17 cellular contexts compared by ENCODE assay signal in the genomic region with DNA sequence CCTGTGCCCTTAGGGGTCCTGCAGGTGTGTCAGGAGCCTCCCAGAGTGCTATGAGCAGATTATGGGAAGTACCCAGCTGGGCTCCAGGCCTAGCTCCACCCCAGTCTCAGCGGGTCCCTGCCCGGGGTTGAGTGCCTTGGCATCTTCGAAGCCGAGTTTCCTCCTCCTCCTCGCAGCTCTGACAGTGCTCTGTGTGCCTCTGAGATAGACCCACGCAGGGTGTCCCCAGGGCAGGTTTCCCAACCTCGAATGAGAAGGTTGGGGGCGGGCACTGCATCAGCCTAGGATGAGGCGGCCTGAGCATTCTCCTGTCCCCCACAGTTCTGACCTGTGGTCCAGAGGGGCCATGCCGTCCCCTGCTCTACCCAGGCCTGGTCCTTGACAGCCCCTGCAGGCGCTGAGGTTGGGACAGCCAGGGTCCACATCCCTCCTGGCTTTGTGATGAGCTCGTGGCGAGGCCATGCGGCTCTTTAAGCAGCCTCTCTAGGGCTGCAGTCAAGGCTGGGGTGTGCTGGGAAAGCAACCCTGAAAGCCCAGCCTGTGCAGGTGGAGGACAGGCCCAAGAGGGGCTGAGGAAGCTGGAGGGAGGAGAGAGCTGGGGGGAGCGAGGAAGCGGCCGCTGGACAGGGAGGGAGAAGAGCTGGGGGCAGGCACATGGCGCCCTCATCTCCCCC. TPM values are rescaled to one million over a fixed set of nuclear protein-coding genes. Genes with fewer than 3 reads are reported as not detected.
"Had no signal": no experiment of that assay in that cellular context is flagged by ENCODE, and none has a peak within 500 bp of the region (broad histone marks: within the 10 kb centered on the region; RNA-seq: fewer than 3 reads in every experiment).

No MANE protein-coding gene starts in this region.

- H3K9me3 ChIP-seq: body of pancreas, ovary, tibial nerve had no signal

- ATAC-seq: activated CD8-positive, alpha-beta memory T cell treated with anti-CD3 and anti-CD28 coated beads, Interleukin-2, amount 10 ng/mL, durations not matched to agents 7 days and 5 days; body of pancreas; left colon; SK-N-SH treated with all-trans-retinoic acid at 6 μM for 48 hours; stimulated activated effector memory CD8-positive, alpha-beta T cell treated with anti-CD3 and anti-CD28 coated beads, Interleukin-12 subunit alpha, Interleukin-12 subunit beta, amount 100 ng/mL, for 72 hours had no signal

- H3K4me3 ChIP-seq: body of pancreas, ovary, tibial nerve had no signal

- H3K27ac Mint-ChIP-seq: activated CD8-positive, alpha-beta memory T cell treated with anti-CD3 and anti-CD28 coated beads, Interleukin-2, amount 10 ng/mL, durations not matched to agents 7 days and 5 days; activated naive CD4-positive, alpha-beta T cell treated with anti-CD3 and anti-CD28 coated beads, Interleukin-2, amount 50 U/mL, for 24 hours; activated T-cell treated with anti-CD3 and anti-CD28 coated beads, Interleukin-2, amount 50 U/mL, for 24 hours; nephron; stimulated activated effector memory CD8-positive, alpha-beta T cell treated with anti-CD3 and anti-CD28 coated beads, Interleukin-12 subunit alpha, Interleukin-12 subunit beta, amount 100 ng/mL, for 72 hours; T-helper 1 cell treated with Interleukin-12 subunit alpha and Interleukin-12 subunit beta and Interleukin-4 antibody, amounts not matched to agents 30 μg/mL and 1 μg/mL, for 36 hours had no signal

- DNase-seq: activated CD4-positive, alpha-beta T cell treated with anti-CD3 and anti-CD28 coated beads, Interleukin-2, amount 50 U/mL, for 4 hours; activated CD8-positive, alpha-beta memory T cell treated with anti-CD3 and anti-CD28 coated beads, Interleukin-2, amount 10 ng/mL, durations not matched to agents 7 days and 5 days; activated effector memory CD4-positive, alpha-beta T cell treated with Interleukin-2 at 50 U/mL for 16 hours; activated T-cell treated with anti-CD3 and anti-CD28 coated beads, Interleukin-2, amount 50 U/mL, for 24 hours; body of pancreas; left colon; ovary; small intestine had no signal

- H3K4me1 Mint-ChIP-seq: activated CD8-positive, alpha-beta memory T cell treated with anti-CD3 and anti-CD28 coated beads, Interleukin-2, amount 10 ng/mL, durations not matched to agents 7 days and 5 days; activated naive CD4-positive, alpha-beta T cell treated with anti-CD3 and anti-CD28 coated beads, Interleukin-2, amount 50 U/mL, for 24 hours; central memory CD8-positive, alpha-beta T cell; nephron; stimulated activated effector memory CD8-positive, alpha-beta T cell treated with anti-CD3 and anti-CD28 coated beads, Interleukin-12 subunit alpha, Interleukin-12 subunit beta, amount 100 ng/mL, for 72 hours had no signal

- H3K36me3 ChIP-seq: ovary had no signal

- H3K27me3 ChIP-seq: body of pancreas, ovary, tibial nerve had no signal

- H3K27ac ChIP-seq: body of pancreas, ovary, tibial nerve had no signal

- H3K4me1 ChIP-seq: body of pancreas, tibial nerve had no signal

- H3K9me3 Mint-ChIP-seq: activated naive CD4-positive, alpha-beta T cell treated with anti-CD3 and anti-CD28 coated beads, Interleukin-2, amount 50 U/mL, for 24 hours; activated T-cell treated with anti-CD3 and anti-CD28 coated beads, Interleukin-2, amount 50 U/mL, for 24 hours; central memory CD8-positive, alpha-beta T cell; nephron; stimulated activated effector memory CD8-positive, alpha-beta T cell treated with anti-CD3 and anti-CD28 coated beads, Interleukin-12 subunit alpha, Interleukin-12 subunit beta, amount 100 ng/mL, for 72 hours; T-helper 1 cell treated with Interleukin-12 subunit alpha and Interleukin-12 subunit beta and Interleukin-4 antibody, amounts not matched to agents 30 μg/mL and 1 μg/mL, for 36 hours had no signal

- H3K27me3 Mint-ChIP-seq: activated CD8-positive, alpha-beta memory T cell treated with anti-CD3 and anti-CD28 coated beads, Interleukin-2, amount 10 ng/mL, durations not matched to agents 7 days and 5 days; activated naive CD4-positive, alpha-beta T cell treated with anti-CD3 and anti-CD28 coated beads, Interleukin-2, amount 50 U/mL, for 24 hours; activated T-cell treated with anti-CD3 and anti-CD28 coated beads, Interleukin-2, amount 50 U/mL, for 24 hours; central memory CD8-positive, alpha-beta T cell had no signal

- H3K4me3 Mint-ChIP-seq: activated CD8-positive, alpha-beta memory T cell treated with anti-CD3 and anti-CD28 coated beads, Interleukin-2, amount 10 ng/mL, durations not matched to agents 7 days and 5 days; activated naive CD4-positive, alpha-beta T cell treated with anti-CD3 and anti-CD28 coated beads, Interleukin-2, amount 50 U/mL, for 24 hours; activated T-cell treated with anti-CD3 and anti-CD28 coated beads, Interleukin-2, amount 50 U/mL, for 24 hours; central memory CD8-positive, alpha-beta T cell; stimulated activated effector memory CD8-positive, alpha-beta T cell treated with anti-CD3 and anti-CD28 coated beads, Interleukin-12 subunit alpha, Interleukin-12 subunit beta, amount 100 ng/mL, for 72 hours; T-helper 1 cell treated with Interleukin-12 subunit alpha and Interleukin-12 subunit beta and Interleukin-4 antibody, amounts not matched to agents 30 μg/mL and 1 μg/mL, for 36 hours had no signal

- H3K36me3 Mint-ChIP-seq: activated CD8-positive, alpha-beta memory T cell treated with anti-CD3 and anti-CD28 coated beads, Interleukin-2, amount 10 ng/mL, durations not matched to agents 7 days and 5 days had no signal

RNA-seq across cellular contexts. Expression of a gene that starts 20.2 kb away (rescaled TPM):
- total RNA-seq: dermis blood vessel endothelial cell had no signal

RNA-seq across cellular contexts. Expression of a gene that starts 34.7 kb away (rescaled TPM):
- total RNA-seq: activated CD8-positive, alpha-beta memory T cell treated with anti-CD3 and anti-CD28 coated beads, Interleukin-2, amount 10 ng/mL, durations not matched to agents 7 days and 5 days; body of pancreas; dermis blood vessel endothelial cell; left colon; ovary; tibial nerve had no signal
- polyA plus RNA-seq: esophagus, ovary, small intestine had no signal
